In the genomic region with DNA sequence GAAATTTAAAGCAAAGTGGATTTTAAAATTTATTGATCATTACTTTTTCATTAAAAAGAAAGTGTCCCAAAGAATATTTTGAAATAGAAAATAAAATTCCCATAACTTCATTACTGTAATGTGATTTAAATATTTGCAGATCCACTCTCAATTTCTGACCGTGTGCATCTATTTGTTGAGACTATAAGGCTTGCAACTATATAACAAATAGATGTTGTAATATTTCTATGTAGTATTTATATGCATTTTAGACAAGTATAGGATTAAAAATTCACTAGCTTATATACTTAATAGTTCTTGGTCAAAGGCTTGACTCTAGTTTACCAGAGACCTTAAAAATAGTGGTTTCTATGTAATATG, we compare ENCODE assay signal across 21 cellular contexts. TPM values are rescaled to one million over a fixed set of nuclear protein-coding genes. Genes with fewer than 3 reads are reported as not detected.
A peak's percentile ranks its signal among the peaks of the same experiment; 100 is the strongest.
DNase-seq lines count a peak whose midpoint lies in the region; ATAC-seq and TF ChIP-seq lines count a peak whose summit lies in the region.
"Had no signal": no experiment of that assay in that cellular context is flagged by ENCODE, and none has a peak within 500 bp of the region (broad histone marks: within the 10 kb centered on the region; RNA-seq: fewer than 3 reads in every experiment).

No MANE protein-coding gene starts in this region.

- H3K4me1 Mint-ChIP-seq in endodermal cell (peaks cover 50% of the 10 kb centered on the region), naive B cell (peaks cover 51 to 58% (median 56%) of the 10 kb centered on the region in 3 donors)

- TF ChIP-seq CTCF in endodermal cell (conservative IDR thresholded peaks at IDR 0.05) (no peak), coronary artery (IDR thresholded peaks at IDR 0.05) (no peak)

- H3K27me3 Mint-ChIP-seq in endodermal cell (ENCODE audit: insufficient read depth) (peaks cover 52% of the 10 kb centered on the region), naive B cell (no peaks in the 10 kb centered on the region)

- H3K4me3 Mint-ChIP-seq in endodermal cell (peak overlapping the region; percentile 97), naive B cell (peak overlapping the region in 5 of 8 donors; percentile 97 to 99 (median 98))

- H3K36me3 ChIP-seq in BLaER1 treated with 17β-estradiol and CSF1 and Interleukin-3, amounts not matched to agents 10 nM and 100 nM: peaks cover 23 to 53% (median 44%) of the 10 kb centered on the region in 11 experiments
- peaks cover 7% of the 10 kb centered on the region; the same call in 1 of the 2 replicates for H3K36me3 ChIP-seq in Karpas-422 (ENCODE audit: insufficient read depth, low read length)
- peaks cover 29% of the 10 kb centered on the region for H3K36me3 ChIP-seq in endodermal cell (ENCODE audit: control insufficient read depth, insufficient read depth, low read length)
- H3K36me3 ChIP-seq: BE2C had no signal

- peak overlapping the region in 4 of 10 experiments; percentile 88 to 97 (median 96); a peak in 6 of 20 replicates for H3K4me3 ChIP-seq in BLaER1 treated with 17β-estradiol and CSF1 and Interleukin-3, amounts not matched to agents 10 nM and 100 nM
- no peak overlapping the region for H3K4me3 ChIP-seq in Karpas-422 (ENCODE audit: low read length)
- H3K4me3 ChIP-seq in endodermal cell (ENCODE audit: low read length): peak overlapping the region; percentile 89
- H3K4me3 ChIP-seq in coronary artery: no peak overlapping the region
- H3K4me3 ChIP-seq: PC-9 had no signal

- ATAC-seq in naive B cell (ENCODE audit: low read depth in 2 of 2): no peak

- H3K27ac ChIP-seq in BLaER1 treated with 17β-estradiol and CSF1 and Interleukin-3, amounts not matched to agents 10 nM and 100 nM: no peak overlapping the region
- H3K27ac ChIP-seq in Karpas-422 (ENCODE audit: low read length) (peak overlapping the region; percentile 49), endodermal cell (ENCODE audit: low read depth, low read length) (no peak overlapping the region), coronary artery (no peak overlapping the region)
- H3K27ac ChIP-seq: PC-9 had no signal

- H3K27ac Mint-ChIP-seq in endodermal cell (no peak overlapping the region), naive B cell (peak overlapping the region in 1 of 6 donors; percentile 99)
- H3K27ac Mint-ChIP-seq: CD4-positive, alpha-beta T cell had no signal

- H3K4me2 ChIP-seq in BLaER1 treated with 17β-estradiol and CSF1 and Interleukin-3, amounts not matched to agents 10 nM and 100 nM: peak overlapping the region in 8 of 11 experiments; percentile 88 to 99 (median 94); a peak in 12 of 22 replicates
- H3K4me2 ChIP-seq in Karpas-422 (ENCODE audit: low read depth, low read length, poor library complexity, severe bottlenecking): peak overlapping the region; percentile 66
- H3K4me2 ChIP-seq: PC-9 had no signal

- WGBS in endodermal cell (ENCODE audit: insufficient coverage in 1 of 2, insufficient read length in 1 of 2), 2 experiments: no CpG with 5 or more reads among the region's 1 CpG

- peak; percentile 31 for DNase-seq in Karpas-422
- DNase-seq in endodermal cell: no peak
- no peak for DNase-seq in naive B cell
- DNase-seq in coronary artery (ENCODE audit: low spot score): no peak
- no peak for DNase-seq in CD1c-positive myeloid dendritic cell (ENCODE audit: extremely low spot score)
- no peak for DNase-seq in HuH-7.5 (ENCODE audit: low spot score)
- DNase-seq: BE2C; Caco-2; CD4-positive, alpha-beta T cell; DND-41; GOT3; HCEC 1CT; KBM-7; NCI-H1092 treated with DMSO at 0.1 percent for 48 hours; NCI-H1930; NCI-H2227 treated with DMSO at 0.1 percent for 48 hours; NCI-H510A; PC-9; RPMI8226; SHP77 had no signal

- H3K79me2 ChIP-seq in Karpas-422 (ENCODE audit: low read length): peaks cover 15% of the 10 kb centered on the region; the same call in 1 of the 2 replicates

- 0 out of 22 replicates have a peak overlapping the region, but pooled peaks of 1 of the 11 experiments have one; percentile 93 for H3K9ac ChIP-seq in BLaER1 treated with 17β-estradiol and CSF1 and Interleukin-3, amounts not matched to agents 10 nM and 100 nM
- H3K9ac ChIP-seq in Karpas-422 (ENCODE audit: low read length): no peak overlapping the region
- H3K9ac ChIP-seq in endodermal cell (ENCODE audit: extremely low read depth, low read length, poor library complexity, severe bottlenecking): peak overlapping the region; percentile 68

- H3K27me3 ChIP-seq in BLaER1 treated with 17β-estradiol and CSF1 and Interleukin-3, amounts not matched to agents 10 nM and 100 nM: peaks cover 0 to 45% (median 16%) of the 10 kb centered on the region in 11 experiments; a peak in 17 of 22 replicates
- H3K27me3 ChIP-seq in Karpas-422 (ENCODE audit: low read length): no peaks in the 10 kb centered on the region
- H3K27me3 ChIP-seq in endodermal cell (ENCODE audit: control insufficient read depth, insufficient read depth, low read length, poor library complexity, severe bottlenecking): peaks cover 51% of the 10 kb centered on the region
- H3K27me3 ChIP-seq: BE2C had no signal

- H2AFZ ChIP-seq in Karpas-422 (ENCODE audit: low read length): no peak overlapping the region
- H2AFZ ChIP-seq: PC-9 had no signal

- no peaks in the 10 kb centered on the region for H3K9me2 ChIP-seq in Karpas-422 (replicated peaks; ENCODE audit: insufficient read depth, low read length)

- peaks cover 0 to 55% (median 21%) of the 10 kb centered on the region in 11 experiments; a peak in 13 of 22 replicates for H4K20me1 ChIP-seq in BLaER1 treated with 17β-estradiol and CSF1 and Interleukin-3, amounts not matched to agents 10 nM and 100 nM
- peaks cover 17% of the 10 kb centered on the region; the same call in 1 of the 2 replicates for H4K20me1 ChIP-seq in Karpas-422 (ENCODE audit: insufficient read depth, low read depth, low read length)

- H3K36me3 Mint-ChIP-seq in endodermal cell (ENCODE audit: low read depth) (peaks cover 39% of the 10 kb centered on the region), naive B cell (peaks cover 20 to 22% of the 10 kb centered on the region in 2 donors)

- no peaks in the 10 kb centered on the region for H3K9me3 Mint-ChIP-seq in endodermal cell
- H3K9me3 Mint-ChIP-seq in naive B cell: no peaks in the 10 kb centered on the region
- H3K9me3 Mint-ChIP-seq: CD4-positive, alpha-beta T cell had no signal

- peaks cover 33 to 73% (median 51%) of the 10 kb centered on the region in 10 experiments for H3K4me1 ChIP-seq in BLaER1 treated with 17β-estradiol and CSF1 and Interleukin-3, amounts not matched to agents 10 nM and 100 nM
- peaks cover 55% of the 10 kb centered on the region for H3K4me1 ChIP-seq in Karpas-422 (ENCODE audit: low read length)
- H3K4me1 ChIP-seq in endodermal cell (ENCODE audit: control insufficient read depth, insufficient read depth, low read length): peaks cover 9% of the 10 kb centered on the region
- H3K4me1 ChIP-seq: BE2C had no signal

- H3K9me3 ChIP-seq in BLaER1 treated with 17β-estradiol and CSF1 and Interleukin-3, amounts not matched to agents 10 nM and 100 nM (replicated peaks in 1 of 11): no peaks in the 10 kb centered on the region
- no peaks in the 10 kb centered on the region for H3K9me3 ChIP-seq in Karpas-422 (ENCODE audit: low read length)
- no peaks in the 10 kb centered on the region for H3K9me3 ChIP-seq in endodermal cell (ENCODE audit: control insufficient read depth, low read length)
- H3K9me3 ChIP-seq: BE2C, Caco-2 had no signal

RNA-seq across cellular contexts. Expression of a gene that starts 3.8 kb away (rescaled TPM):
- total RNA-seq in Karpas-422 (2014; rRNA removed; shearing (Covaris generic); ENCODE audit: low replicate concordance): 71.7 and 84.2 TPM in 2 replicates
- 100 to 1,000 TPM in 1 of 2 donors, 10 to 100 TPM in 1; 96.5 to 113 TPM for total RNA-seq in endodermal cell
- polyA plus RNA-seq in endodermal cell (2013, experiment 1 of 2): 10.3 TPM
- 10.7 TPM for polyA plus RNA-seq in endodermal cell (2013, experiment 2 of 2)
- 100 to 1,000 TPM; 140 to 208 (median 160) TPM for polyA plus RNA-seq in naive B cell (ENCODE audit: low read depth in 6 of 6)
